ENCODE assay signal across 1 cellular context in genomic region chr2:170873035-170873692, GRCh38.
A peak's percentile ranks its signal among the peaks of the same experiment; 100 is the strongest.
TF ChIP-seq lines count a peak whose summit lies in the region.

No MANE protein-coding gene starts in this region.

TF ChIP-seq in K562, 482 proteins besides CTCF, POLR2A, EP300 and RAD21 (continued from another document and continues in another):
- TF ChIP-seq, protein P1, sequence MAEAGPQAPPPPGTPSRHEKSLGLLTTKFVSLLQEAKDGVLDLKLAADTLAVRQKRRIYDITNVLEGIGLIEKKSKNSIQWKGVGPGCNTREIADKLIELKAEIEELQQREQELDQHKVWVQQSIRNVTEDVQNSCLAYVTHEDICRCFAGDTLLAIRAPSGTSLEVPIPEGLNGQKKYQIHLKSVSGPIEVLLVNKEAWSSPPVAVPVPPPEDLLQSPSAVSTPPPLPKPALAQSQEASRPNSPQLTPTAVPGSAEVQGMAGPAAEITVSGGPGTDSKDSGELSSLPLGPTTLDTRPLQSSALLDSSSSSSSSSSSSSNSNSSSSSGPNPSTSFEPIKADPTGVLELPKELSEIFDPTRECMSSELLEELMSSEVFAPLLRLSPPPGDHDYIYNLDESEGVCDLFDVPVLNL (CRISPR knock-in tag; IDR thresholded peaks at IDR 0.05; ENCODE audit: low read depth), result no peak
- TF ChIP-seq GTF2F1 (IDR thresholded peaks at IDR 0.05; ENCODE audit: low read depth, low read length) (no peak), BRD9 (IDR thresholded peaks at IDR 0.05; ENCODE audit: low read depth, partially characterized antibody) (peak; percentile 57), THAP7 (CRISPR knock-in tag; IDR thresholded peaks at IDR 0.05) (no peak), ZNF408 (CRISPR knock-in tag; IDR thresholded peaks at IDR 0.05; ENCODE audit: low read depth) (no peak), ZNF3 (CRISPR knock-in tag; IDR thresholded peaks at IDR 0.05) (no peak), MAFG (tag; conservative IDR thresholded peaks at IDR 0.05) (no peak), MBD1 (CRISPR knock-in tag; IDR thresholded peaks at IDR 0.05) (no peak), ZNF232 (CRISPR knock-in tag; IDR thresholded peaks at IDR 0.05) (no peak), SMAD2 (IDR thresholded peaks at IDR 0.05; ENCODE audit: low read depth, low read length) (no peak), HDAC2 (IDR thresholded peaks at IDR 0.05) (0 out of 2 replicates have a peak, but pooled peaks have one; percentile 47), TRIM28 (IDR thresholded peaks at IDR 0.05) (no peak), PHB2 (IDR thresholded peaks at IDR 0.05; ENCODE audit: low read depth) (no peak), ZBTB8A (IDR thresholded peaks at IDR 0.05; ENCODE audit: partially characterized antibody) (no peak), FOXA3 (CRISPR knock-in tag; conservative IDR thresholded peaks at IDR 0.05 in 1 of 2, IDR thresholded peaks at IDR 0.05 in 1 of 2) (0 out of 4 replicates have a peak, but pooled peaks of 1 of the 2 experiments have one; percentile 9), SAP30 (IDR thresholded peaks at IDR 0.05; ENCODE audit: borderline replicate concordance, insufficient read depth, low read depth, low read length, poor library complexity, severe bottlenecking) (no peak), RNF219 (CRISPR knock-in tag; IDR thresholded peaks at IDR 0.05) (no peak), DDX20 (tag; IDR thresholded peaks at IDR 0.05; ENCODE audit: low read depth) (no peak), POLR2B (IDR thresholded peaks at IDR 0.05; ENCODE audit: low read depth, partially characterized antibody) (no peak), RBM34 (IDR thresholded peaks at IDR 0.05; ENCODE audit: borderline replicate concordance, insufficient read depth, low read length) (no peak), HIVEP1 (CRISPR knock-in tag; IDR thresholded peaks at IDR 0.05) (no peak), FUS (optimal IDR thresholded peaks at IDR 0.05; ENCODE audit: low read depth, low read length) (no peak), ZNF699 (CRISPR knock-in tag; IDR thresholded peaks at IDR 0.05; ENCODE audit: insufficient replicate concordance) (no peak), E2F3 (CRISPR knock-in tag; IDR thresholded peaks at IDR 0.05) (no peak), SRSF1 (IDR thresholded peaks at IDR 0.05; ENCODE audit: low read depth, low read length) (no peak), CBX1 (IDR thresholded peaks at IDR 0.05; ENCODE audit: low read depth) (no peak), RFX7 (CRISPR knock-in tag; IDR thresholded peaks at IDR 0.05) (no peak), ZC3H4 (CRISPR knock-in tag; IDR thresholded peaks at IDR 0.05; ENCODE audit: borderline replicate concordance) (no peak), KLF6 (CRISPR knock-in tag; IDR thresholded peaks at IDR 0.05; ENCODE audit: borderline replicate concordance) (0 out of 2 replicates have a peak, but pooled peaks have one; percentile 25), TFAM (CRISPR knock-in tag; conservative IDR thresholded peaks at IDR 0.05) (no peak), SRSF7 (optimal IDR thresholded peaks at IDR 0.05; ENCODE audit: low read depth, low read length) (no peak), U2AF1 (optimal IDR thresholded peaks at IDR 0.05; ENCODE audit: low read depth, low read length) (no peak), E2F8 (IDR thresholded peaks at IDR 0.05; ENCODE audit: low read depth, partially characterized antibody) (peak; percentile 32), SMARCA4 (IDR thresholded peaks at IDR 0.05) (peak; percentile 64; the same call in 1 of the 2 replicates), WHSC1 (IDR thresholded peaks at IDR 0.05; ENCODE audit: low read length) (no peak), ZNF347 (CRISPR knock-in tag; IDR thresholded peaks at IDR 0.05; ENCODE audit: low read depth) (no peak), DEAF1 (CRISPR knock-in tag; IDR thresholded peaks at IDR 0.05) (peak; percentile 61), GATAD2A (IDR thresholded peaks at IDR 0.05) (no peak), NR3C1 (CRISPR knock-in tag; IDR thresholded peaks at IDR 0.05) (no peak)
- TF ChIP-seq, protein P2, sequence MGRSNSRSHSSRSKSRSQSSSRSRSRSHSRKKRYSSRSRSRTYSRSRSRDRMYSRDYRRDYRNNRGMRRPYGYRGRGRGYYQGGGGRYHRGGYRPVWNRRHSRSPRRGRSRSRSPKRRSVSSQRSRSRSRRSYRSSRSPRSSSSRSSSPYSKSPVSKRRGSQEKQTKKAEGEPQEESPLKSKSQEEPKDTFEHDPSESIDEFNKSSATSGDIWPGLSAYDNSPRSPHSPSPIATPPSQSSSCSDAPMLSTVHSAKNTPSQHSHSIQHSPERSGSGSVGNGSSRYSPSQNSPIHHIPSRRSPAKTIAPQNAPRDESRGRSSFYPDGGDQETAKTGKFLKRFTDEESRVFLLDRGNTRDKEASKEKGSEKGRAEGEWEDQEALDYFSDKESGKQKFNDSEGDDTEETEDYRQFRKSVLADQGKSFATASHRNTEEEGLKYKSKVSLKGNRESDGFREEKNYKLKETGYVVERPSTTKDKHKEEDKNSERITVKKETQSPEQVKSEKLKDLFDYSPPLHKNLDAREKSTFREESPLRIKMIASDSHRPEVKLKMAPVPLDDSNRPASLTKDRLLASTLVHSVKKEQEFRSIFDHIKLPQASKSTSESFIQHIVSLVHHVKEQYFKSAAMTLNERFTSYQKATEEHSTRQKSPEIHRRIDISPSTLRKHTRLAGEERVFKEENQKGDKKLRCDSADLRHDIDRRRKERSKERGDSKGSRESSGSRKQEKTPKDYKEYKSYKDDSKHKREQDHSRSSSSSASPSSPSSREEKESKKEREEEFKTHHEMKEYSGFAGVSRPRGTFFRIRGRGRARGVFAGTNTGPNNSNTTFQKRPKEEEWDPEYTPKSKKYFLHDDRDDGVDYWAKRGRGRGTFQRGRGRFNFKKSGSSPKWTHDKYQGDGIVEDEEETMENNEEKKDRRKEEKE (IDR thresholded peaks at IDR 0.05; ENCODE audit: borderline replicate concordance in 1 of 2, control insufficient read depth in 1 of 2, low read depth in 2 of 2, low read length in 1 of 2), result 0 out of 4 replicates have a peak, but pooled peaks of 1 of the 2 experiments have one; percentile 26
- TF ChIP-seq, protein P3, sequence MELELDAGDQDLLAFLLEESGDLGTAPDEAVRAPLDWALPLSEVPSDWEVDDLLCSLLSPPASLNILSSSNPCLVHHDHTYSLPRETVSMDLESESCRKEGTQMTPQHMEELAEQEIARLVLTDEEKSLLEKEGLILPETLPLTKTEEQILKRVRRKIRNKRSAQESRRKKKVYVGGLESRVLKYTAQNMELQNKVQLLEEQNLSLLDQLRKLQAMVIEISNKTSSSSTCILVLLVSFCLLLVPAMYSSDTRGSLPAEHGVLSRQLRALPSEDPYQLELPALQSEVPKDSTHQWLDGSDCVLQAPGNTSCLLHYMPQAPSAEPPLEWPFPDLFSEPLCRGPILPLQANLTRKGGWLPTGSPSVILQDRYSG (tag; conservative IDR thresholded peaks at IDR 0.05; ENCODE audit: low read depth), result no peak
- TF ChIP-seq, protein P4, sequence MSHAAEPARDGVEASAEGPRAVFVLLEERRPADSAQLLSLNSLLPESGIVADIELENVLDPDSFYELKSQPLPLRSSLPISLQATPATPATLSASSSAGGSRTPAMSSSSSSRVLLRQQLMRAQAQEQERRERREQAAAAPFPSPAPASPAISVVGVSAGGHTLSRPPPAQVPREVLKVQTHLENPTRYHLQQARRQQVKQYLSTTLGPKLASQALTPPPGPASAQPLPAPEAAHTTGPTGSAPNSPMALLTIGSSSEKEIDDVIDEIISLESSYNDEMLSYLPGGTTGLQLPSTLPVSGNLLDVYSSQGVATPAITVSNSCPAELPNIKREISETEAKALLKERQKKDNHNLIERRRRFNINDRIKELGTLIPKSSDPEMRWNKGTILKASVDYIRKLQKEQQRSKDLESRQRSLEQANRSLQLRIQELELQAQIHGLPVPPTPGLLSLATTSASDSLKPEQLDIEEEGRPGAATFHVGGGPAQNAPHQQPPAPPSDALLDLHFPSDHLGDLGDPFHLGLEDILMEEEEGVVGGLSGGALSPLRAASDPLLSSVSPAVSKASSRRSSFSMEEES (CRISPR knock-in tag; IDR thresholded peaks at IDR 0.05), result no peak
- TF ChIP-seq, protein P5, sequence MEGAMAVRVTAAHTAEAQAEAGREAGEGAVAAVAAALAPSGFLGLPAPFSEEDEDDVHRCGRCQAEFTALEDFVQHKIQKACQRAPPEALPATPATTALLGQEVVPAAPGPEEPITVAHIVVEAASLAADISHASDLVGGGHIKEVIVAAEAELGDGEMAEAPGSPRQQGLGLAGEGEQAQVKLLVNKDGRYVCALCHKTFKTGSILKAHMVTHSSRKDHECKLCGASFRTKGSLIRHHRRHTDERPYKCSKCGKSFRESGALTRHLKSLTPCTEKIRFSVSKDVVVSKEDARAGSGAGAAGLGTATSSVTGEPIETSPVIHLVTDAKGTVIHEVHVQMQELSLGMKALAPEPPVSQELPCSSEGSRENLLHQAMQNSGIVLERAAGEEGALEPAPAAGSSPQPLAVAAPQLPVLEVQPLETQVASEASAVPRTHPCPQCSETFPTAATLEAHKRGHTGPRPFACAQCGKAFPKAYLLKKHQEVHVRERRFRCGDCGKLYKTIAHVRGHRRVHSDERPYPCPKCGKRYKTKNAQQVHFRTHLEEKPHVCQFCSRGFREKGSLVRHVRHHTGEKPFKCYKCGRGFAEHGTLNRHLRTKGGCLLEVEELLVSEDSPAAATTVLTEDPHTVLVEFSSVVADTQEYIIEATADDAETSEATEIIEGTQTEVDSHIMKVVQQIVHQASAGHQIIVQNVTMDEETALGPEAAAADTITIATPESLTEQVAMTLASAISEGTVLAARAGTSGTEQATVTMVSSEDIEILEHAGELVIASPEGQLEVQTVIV (CRISPR knock-in tag; IDR thresholded peaks at IDR 0.05; ENCODE audit: borderline replicate concordance), result no peak
